11 cellular contexts compared by ENCODE assay signal in the genomic region with DNA sequence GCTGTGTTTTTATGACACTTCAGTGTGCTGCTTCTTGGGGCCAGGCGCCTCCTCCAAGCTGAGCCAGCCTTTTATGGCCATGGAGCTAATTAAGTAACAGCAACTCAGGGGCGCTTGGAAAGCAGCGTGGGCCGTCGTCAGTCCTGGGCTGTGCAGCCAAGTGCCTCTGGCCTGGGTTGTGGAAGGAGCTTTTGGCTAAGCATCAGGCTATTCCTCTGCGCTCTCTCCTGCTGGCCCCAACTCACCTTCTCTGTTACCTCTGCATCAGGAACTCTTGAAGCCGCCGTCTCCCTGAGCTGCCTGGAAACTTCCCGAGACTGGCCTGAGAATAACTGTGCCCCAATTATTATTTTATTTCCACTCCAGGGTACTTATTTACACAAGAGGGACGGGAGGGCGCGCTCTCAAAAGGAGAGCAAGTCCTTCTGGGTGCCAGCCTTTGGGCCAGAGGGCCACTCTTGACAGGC. TPM values are rescaled to one million over a fixed set of nuclear protein-coding genes. Genes with fewer than 3 reads are reported as not detected.
DNase-seq lines count a peak whose midpoint lies in the region; ATAC-seq and TF ChIP-seq lines count a peak whose summit lies in the region.
"Had no signal": no experiment of that assay in that cellular context is flagged by ENCODE, and none has a peak within 500 bp of the region (broad histone marks: within the 10 kb centered on the region; RNA-seq: fewer than 3 reads in every experiment).

No MANE protein-coding gene starts in this region.

- no peak overlapping the region for H3K27ac ChIP-seq in WERI-Rb-1
- peak overlapping the region; percentile 24 for H3K27ac ChIP-seq in trophoblast cell (ENCODE audit: low read depth, low read length)

- no peaks in the 10 kb centered on the region for H3K79me1 ChIP-seq in trophoblast cell (ENCODE audit: low read length)

- no peak overlapping the region for H2AFZ ChIP-seq in trophoblast cell (ENCODE audit: insufficient read depth, low read length, poor library complexity)

- peak overlapping the region; percentile 21 for H4K91ac ChIP-seq in trophoblast cell (ENCODE audit: low read depth, low read length)

- no peak overlapping the region for H3K23ac ChIP-seq in trophoblast cell (ENCODE audit: low read length)

- H2BK5ac ChIP-seq in trophoblast cell (ENCODE audit: low read depth, low read length, poor library complexity) = no peak overlapping the region

- DNase-seq in DMS79 (lab: John Stamatoyannopoulos, UW) (peak; percentile 95), WERI-Rb-1 (peak; percentile 16), left cardiac atrium (peak; percentile 81), trophoblast cell (no peak), epidermal melanocyte (ENCODE audit: insufficient read length, low spot score) (no peak), T-helper 9 cell (no peak)
- DNase-seq in activated CD4-positive, alpha-beta memory T cell treated with anti-CD3 and anti-CD28 coated beads, Interleukin-2, amount 10 ng/mL, durations not matched to agents 7 days and 5 days = no peak
- DNase-seq in activated CD4-positive, alpha-beta memory T cell treated with anti-CD3 and anti-CD28 coated beads for 36 hours = no peak
- DNase-seq: CD8-positive, alpha-beta T cell; NCI-H187 had no signal

- no peak overlapping the region for H3K18ac ChIP-seq in trophoblast cell (ENCODE audit: low read length)

- H3K27ac Mint-ChIP-seq in activated CD4-positive, alpha-beta memory T cell treated with anti-CD3 and anti-CD28 coated beads, Interleukin-2, amount 10 ng/mL, durations not matched to agents 7 days and 5 days = no peak overlapping the region
- H3K27ac Mint-ChIP-seq in activated CD4-positive, alpha-beta memory T cell treated with anti-CD3 and anti-CD28 coated beads for 36 hours = no peak overlapping the region
- H3K27ac Mint-ChIP-seq: activated naive CD4-positive, alpha-beta T cell treated with anti-CD3 and anti-CD28 coated beads, Interleukin-2, amount 50 U/mL, for 24 hours; CD8-positive, alpha-beta T cell had no signal

- H3K4me3 Mint-ChIP-seq in activated CD4-positive, alpha-beta memory T cell treated with anti-CD3 and anti-CD28 coated beads, Interleukin-2, amount 10 ng/mL, durations not matched to agents 7 days and 5 days = no peak overlapping the region
- H3K4me3 Mint-ChIP-seq in activated CD4-positive, alpha-beta memory T cell treated with anti-CD3 and anti-CD28 coated beads for 36 hours = no peak overlapping the region
- H3K4me3 Mint-ChIP-seq: activated naive CD4-positive, alpha-beta T cell treated with anti-CD3 and anti-CD28 coated beads, Interleukin-2, amount 50 U/mL, for 24 hours; CD8-positive, alpha-beta T cell had no signal

- H3K36me3 ChIP-seq in WERI-Rb-1 (no peaks in the 10 kb centered on the region), trophoblast cell (ENCODE audit: control insufficient read depth in 1 of 2, insufficient read depth in 2 of 2, low read length in 2 of 2) (no peaks in the 10 kb centered on the region)

- peak overlapping the region; percentile 48 for H2BK120ac ChIP-seq in trophoblast cell (ENCODE audit: insufficient read depth, low read length, poor library complexity)

- H3K79me2 ChIP-seq in trophoblast cell (ENCODE audit: control insufficient read depth, insufficient read depth, low read length, poor library complexity) = no peaks in the 10 kb centered on the region

- peaks cover 6% of the 10 kb centered on the region for H3K27me3 Mint-ChIP-seq in activated CD4-positive, alpha-beta memory T cell treated with anti-CD3 and anti-CD28 coated beads, Interleukin-2, amount 10 ng/mL, durations not matched to agents 7 days and 5 days
- H3K27me3 Mint-ChIP-seq in activated CD4-positive, alpha-beta memory T cell treated with anti-CD3 and anti-CD28 coated beads for 36 hours = no peaks in the 10 kb centered on the region
- H3K27me3 Mint-ChIP-seq: activated naive CD4-positive, alpha-beta T cell treated with anti-CD3 and anti-CD28 coated beads, Interleukin-2, amount 50 U/mL, for 24 hours had no signal

- intact Hi-C loops in left cardiac atrium (cut with DNase I) = no loop called here
- intact Hi-C loops in activated CD4-positive, alpha-beta memory T cell treated with anti-CD3 and anti-CD28 coated beads for 36 hours (cut with micrococcal nuclease) = no loop called here

- H3K4ac ChIP-seq in trophoblast cell (ENCODE audit: low read depth, low read length) = no peak overlapping the region

- no peak overlapping the region for H4K8ac ChIP-seq in trophoblast cell (ENCODE audit: low read depth, low read length)

- peaks cover 15% of the 10 kb centered on the region in 2 experiments for H3K4me1 ChIP-seq in trophoblast cell (ENCODE audit: control insufficient read depth in 1 of 2, insufficient read depth in 2 of 2, low read length in 2 of 2)

- CTCF ChIA-PET in activated CD4-positive, alpha-beta memory T cell treated with anti-CD3 and anti-CD28 coated beads, Interleukin-2, amount 10 ng/mL, durations not matched to agents 7 days and 5 days (lab: Charles Lee) = no interaction called here
- CTCF ChIA-PET in activated CD4-positive, alpha-beta memory T cell treated with anti-CD3 and anti-CD28 coated beads for 36 hours (lab: Charles Lee) = no interaction called here

- no peak for TF ChIP-seq CTCF in WERI-Rb-1 (IDR thresholded peaks at IDR 0.05; ENCODE audit: low read depth, low read length)

- no CpG with 5 or more reads among the region's 12 CpGs for WGBS in trophoblast cell (ENCODE audit: extremely low coverage, insufficient coverage, insufficient read length)

- H3K14ac ChIP-seq in trophoblast cell (ENCODE audit: low read length) = no peak overlapping the region

- no peak overlapping the region for H3K9ac ChIP-seq in trophoblast cell (ENCODE audit: low read length)

- H3K4me2 ChIP-seq in trophoblast cell (ENCODE audit: low read length) = no peak overlapping the region

- POLR2A ChIA-PET in activated CD4-positive, alpha-beta memory T cell treated with anti-CD3 and anti-CD28 coated beads, Interleukin-2, amount 10 ng/mL, durations not matched to agents 7 days and 5 days (lab: Charles Lee) = no interaction called here
- POLR2A ChIA-PET in activated CD4-positive, alpha-beta memory T cell treated with anti-CD3 and anti-CD28 coated beads for 36 hours (lab: Charles Lee) = no interaction called here

- H3K9me3 ChIP-seq in WERI-Rb-1 (ENCODE audit: severe bottlenecking) (no peaks in the 10 kb centered on the region), trophoblast cell (ENCODE audit: insufficient read depth, low read depth, low read length) (no peaks in the 10 kb centered on the region)

- peaks cover 7% of the 10 kb centered on the region for H3K4me1 Mint-ChIP-seq in activated CD4-positive, alpha-beta memory T cell treated with anti-CD3 and anti-CD28 coated beads, Interleukin-2, amount 10 ng/mL, durations not matched to agents 7 days and 5 days
- no peaks in the 10 kb centered on the region for H3K4me1 Mint-ChIP-seq in activated CD4-positive, alpha-beta memory T cell treated with anti-CD3 and anti-CD28 coated beads for 36 hours (ENCODE audit: low read depth)
- H3K4me1 Mint-ChIP-seq: activated naive CD4-positive, alpha-beta T cell treated with anti-CD3 and anti-CD28 coated beads, Interleukin-2, amount 50 U/mL, for 24 hours had no signal

- H2AK5ac ChIP-seq in trophoblast cell (ENCODE audit: low read length) = no peak overlapping the region

- ATAC-seq in left cardiac atrium = peak; percentile 88 to 89
- ATAC-seq: CD8-positive, alpha-beta T cell had no signal

- H3K36me3 Mint-ChIP-seq in activated CD4-positive, alpha-beta memory T cell treated with anti-CD3 and anti-CD28 coated beads, Interleukin-2, amount 10 ng/mL, durations not matched to agents 7 days and 5 days (ENCODE audit: low read depth) = no peaks in the 10 kb centered on the region
- H3K36me3 Mint-ChIP-seq in activated CD4-positive, alpha-beta memory T cell treated with anti-CD3 and anti-CD28 coated beads for 36 hours = no peaks in the 10 kb centered on the region
- H3K36me3 Mint-ChIP-seq: activated naive CD4-positive, alpha-beta T cell treated with anti-CD3 and anti-CD28 coated beads, Interleukin-2, amount 50 U/mL, for 24 hours; CD8-positive, alpha-beta T cell had no signal

- H3K9me3 Mint-ChIP-seq in activated CD4-positive, alpha-beta memory T cell treated with anti-CD3 and anti-CD28 coated beads, Interleukin-2, amount 10 ng/mL, durations not matched to agents 7 days and 5 days = no peaks in the 10 kb centered on the region
- H3K9me3 Mint-ChIP-seq in activated CD4-positive, alpha-beta memory T cell treated with anti-CD3 and anti-CD28 coated beads for 36 hours = no peaks in the 10 kb centered on the region
- H3K9me3 Mint-ChIP-seq: activated naive CD4-positive, alpha-beta T cell treated with anti-CD3 and anti-CD28 coated beads, Interleukin-2, amount 50 U/mL, for 24 hours; CD8-positive, alpha-beta T cell had no signal

- H3K4me3 ChIP-seq in WERI-Rb-1 (ENCODE audit: low read depth, low read length) (no peak overlapping the region), trophoblast cell (ENCODE audit: low read depth, low read length) (no peak overlapping the region)

- H4K12ac ChIP-seq in trophoblast cell (ENCODE audit: low read depth, low read length) = no peak overlapping the region

- peaks cover 66% of the 10 kb centered on the region for H3K27me3 ChIP-seq in WERI-Rb-1 (ENCODE audit: insufficient read depth, low read depth, severe bottlenecking)
- no peaks in the 10 kb centered on the region for H3K27me3 ChIP-seq in trophoblast cell (ENCODE audit: insufficient read depth, low read length)

- H2BK12ac ChIP-seq in trophoblast cell (ENCODE audit: low read length) = peak overlapping the region; percentile 10

RNA-seq across cellular contexts. Expression of a gene that starts 38.7 kb away (rescaled TPM):
- 10 to 100 TPM; 12.3 to 15.3 TPM for total RNA-seq in left cardiac atrium
- polyA plus RNA-seq in trophoblast cell (2013) = 36.1 and 37.2 TPM in 2 replicates
- under 1 TPM; 0.53 to 0.70 TPM for total RNA-seq in activated CD4-positive, alpha-beta memory T cell treated with anti-CD3 and anti-CD28 coated beads, Interleukin-2, amount 10 ng/mL, durations not matched to agents 7 days and 5 days
- total RNA-seq in activated CD4-positive, alpha-beta memory T cell treated with anti-CD3 and anti-CD28 coated beads for 36 hours = under 1 TPM; 0.75 to 0.86 TPM

Comparison
In these comparisons a context has a peak if more than half of its experiments do, and no peak if none do; other contexts are left out.
1. DNase-seq: peak in DMS79 (single experiment), WERI-Rb-1 (single experiment) and left cardiac atrium (single experiment); none in trophoblast cell (0 of 2), activated CD4-positive, alpha-beta memory T cell treated with anti-CD3 and anti-CD28 coated beads, Interleukin-2, amount 10 ng/mL, durations not matched to agents 7 days and 5 days (single experiment), epidermal melanocyte (single experiment), T-helper 9 cell (single experiment) and activated CD4-positive, alpha-beta memory T cell treated with anti-CD3 and anti-CD28 coated beads for 36 hours (single experiment).
2. RNA of a gene that starts 38.7 kb away (total RNA-seq): 12.3 to 15.3 TPM in left cardiac atrium; 0.75 to 0.86 TPM in activated CD4-positive, alpha-beta memory T cell treated with anti-CD3 and anti-CD28 coated beads for 36 hours and 0.53 to 0.70 TPM in activated CD4-positive, alpha-beta memory T cell treated with anti-CD3 and anti-CD28 coated beads, Interleukin-2, amount 10 ng/mL, durations not matched to agents 7 days and 5 days; every median in the first group is over 4 times any median in the second.